2 cellular contexts compared by ENCODE assay signal in genomic region chr3:190330936-190331734, GRCh38.
TF ChIP-seq lines count a peak whose summit lies in the region.

No MANE protein-coding gene starts in this region.

TF ChIP-seq in GM12878, 131 proteins besides CTCF, POLR2A, EP300 and RAD21 (continued from another document and continues in another):
- TF ChIP-seq ZBTB40 (IDR thresholded peaks at IDR 0.05; ENCODE audit: borderline replicate concordance) = no peak
- TF ChIP-seq LARP7 (IDR thresholded peaks at IDR 0.05) = no peak
- TF ChIP-seq POLR2AphosphoS5 (IDR thresholded peaks at IDR 0.05; ENCODE audit: low read length) = no peak
- no peak for TF ChIP-seq SMAD5 (IDR thresholded peaks at IDR 0.05; ENCODE audit: low read depth)
- TF ChIP-seq IKZF1 (conservative IDR thresholded peaks at IDR 0.05) = no peak
- TF ChIP-seq, protein P1, sequence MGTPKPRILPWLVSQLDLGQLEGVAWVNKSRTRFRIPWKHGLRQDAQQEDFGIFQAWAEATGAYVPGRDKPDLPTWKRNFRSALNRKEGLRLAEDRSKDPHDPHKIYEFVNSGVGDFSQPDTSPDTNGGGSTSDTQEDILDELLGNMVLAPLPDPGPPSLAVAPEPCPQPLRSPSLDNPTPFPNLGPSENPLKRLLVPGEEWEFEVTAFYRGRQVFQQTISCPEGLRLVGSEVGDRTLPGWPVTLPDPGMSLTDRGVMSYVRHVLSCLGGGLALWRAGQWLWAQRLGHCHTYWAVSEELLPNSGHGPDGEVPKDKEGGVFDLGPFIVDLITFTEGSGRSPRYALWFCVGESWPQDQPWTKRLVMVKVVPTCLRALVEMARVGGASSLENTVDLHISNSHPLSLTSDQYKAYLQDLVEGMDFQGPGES (IDR thresholded peaks at IDR 0.05) = no peak
- TF ChIP-seq NRF1 (conservative IDR thresholded peaks at IDR 0.05; ENCODE audit: low read depth, low read length) = no peak
- no peak for TF ChIP-seq JUNB (IDR thresholded peaks at IDR 0.05)
- TF ChIP-seq E2F8 (IDR thresholded peaks at IDR 0.05; ENCODE audit: low read depth, partially characterized antibody) = no peak
- TF ChIP-seq FOXK2 (IDR thresholded peaks at IDR 0.05) = no peak
- no peak for TF ChIP-seq POU2F2 (IDR thresholded peaks at IDR 0.05; ENCODE audit: borderline replicate concordance, low read depth, low read length)
- TF ChIP-seq KAT2A (conservative IDR thresholded peaks at IDR 0.05; ENCODE audit: control insufficient read depth, low read depth, low read length) = no peak
- TF ChIP-seq FOXM1 (IDR thresholded peaks at IDR 0.05; ENCODE audit: low read depth, low read length) = no peak
- TF ChIP-seq, protein P2, sequence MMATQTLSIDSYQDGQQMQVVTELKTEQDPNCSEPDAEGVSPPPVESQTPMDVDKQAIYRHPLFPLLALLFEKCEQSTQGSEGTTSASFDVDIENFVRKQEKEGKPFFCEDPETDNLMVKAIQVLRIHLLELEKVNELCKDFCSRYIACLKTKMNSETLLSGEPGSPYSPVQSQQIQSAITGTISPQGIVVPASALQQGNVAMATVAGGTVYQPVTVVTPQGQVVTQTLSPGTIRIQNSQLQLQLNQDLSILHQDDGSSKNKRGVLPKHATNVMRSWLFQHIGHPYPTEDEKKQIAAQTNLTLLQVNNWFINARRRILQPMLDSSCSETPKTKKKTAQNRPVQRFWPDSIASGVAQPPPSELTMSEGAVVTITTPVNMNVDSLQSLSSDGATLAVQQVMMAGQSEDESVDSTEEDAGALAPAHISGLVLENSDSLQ (IDR thresholded peaks at IDR 0.05) = no peak
- TF ChIP-seq STAT1 (conservative IDR thresholded peaks at IDR 0.05) = no peak
- TF ChIP-seq, protein P3, sequence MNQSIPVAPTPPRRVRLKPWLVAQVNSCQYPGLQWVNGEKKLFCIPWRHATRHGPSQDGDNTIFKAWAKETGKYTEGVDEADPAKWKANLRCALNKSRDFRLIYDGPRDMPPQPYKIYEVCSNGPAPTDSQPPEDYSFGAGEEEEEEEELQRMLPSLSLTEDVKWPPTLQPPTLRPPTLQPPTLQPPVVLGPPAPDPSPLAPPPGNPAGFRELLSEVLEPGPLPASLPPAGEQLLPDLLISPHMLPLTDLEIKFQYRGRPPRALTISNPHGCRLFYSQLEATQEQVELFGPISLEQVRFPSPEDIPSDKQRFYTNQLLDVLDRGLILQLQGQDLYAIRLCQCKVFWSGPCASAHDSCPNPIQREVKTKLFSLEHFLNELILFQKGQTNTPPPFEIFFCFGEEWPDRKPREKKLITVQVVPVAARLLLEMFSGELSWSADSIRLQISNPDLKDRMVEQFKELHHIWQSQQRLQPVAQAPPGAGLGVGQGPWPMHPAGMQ (IDR thresholded peaks at IDR 0.05; ENCODE audit: borderline replicate concordance) = no peak

TF ChIP-seq in liver, 16 proteins besides CTCF, POLR2A, EP300 and RAD21 (continued from another document):
- TF ChIP-seq ZBTB33 (IDR thresholded peaks at IDR 0.05) (peak; percentile 88), FOXA1 (IDR thresholded peaks at IDR 0.05) (peak; percentile 99), RXRA (IDR thresholded peaks at IDR 0.05) (peak; percentile 94 to 96), REST (IDR thresholded peaks at IDR 0.05) (peak; percentile 71), FOXA2 (IDR thresholded peaks at IDR 0.05) (peak; percentile 99)
- TF ChIP-seq, protein P4, sequence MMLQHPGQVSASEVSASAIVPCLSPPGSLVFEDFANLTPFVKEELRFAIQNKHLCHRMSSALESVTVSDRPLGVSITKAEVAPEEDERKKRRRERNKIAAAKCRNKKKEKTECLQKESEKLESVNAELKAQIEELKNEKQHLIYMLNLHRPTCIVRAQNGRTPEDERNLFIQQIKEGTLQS (IDR thresholded peaks at IDR 0.05) = peak; percentile 92
